ENCODE assay signal across 36 cellular contexts in the genomic region with DNA sequence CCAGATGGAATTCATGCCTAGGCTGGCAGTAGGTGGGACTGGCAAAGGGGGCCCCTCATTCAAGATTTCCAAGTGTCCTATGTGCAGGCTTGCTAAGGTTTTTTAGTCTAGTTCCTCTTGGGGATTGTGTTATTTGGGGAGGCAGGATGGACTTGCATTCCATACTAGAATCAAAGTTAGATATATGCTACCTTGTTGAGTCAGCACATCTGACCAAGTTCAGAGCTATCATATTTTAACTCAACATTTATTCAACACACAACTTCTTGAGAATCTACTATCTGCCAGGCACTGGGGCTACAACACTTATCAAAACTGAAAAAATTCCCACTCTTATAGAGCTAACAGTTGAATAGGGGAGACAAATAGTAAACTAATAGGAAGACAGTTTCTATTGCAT. TPM values are rescaled to one million over a fixed set of nuclear protein-coding genes. Genes with fewer than 3 reads are reported as not detected.
"Had no signal": no experiment of that assay in that cellular context is flagged by ENCODE, and none has a peak within 500 bp of the region (broad histone marks: within the 10 kb centered on the region; RNA-seq: fewer than 3 reads in every experiment).

No MANE protein-coding gene starts in this region.

- H3K27me3 ChIP-seq: neutrophil, testis, tibial artery, transverse colon, upper lobe of right lung, uterus had no signal

- H3K36me3 ChIP-seq: neutrophil, spleen, suprapubic skin, tibial artery, transverse colon, upper lobe of right lung, uterus had no signal

- H3K9me3 Mint-ChIP-seq: naive thymus-derived CD8-positive, alpha-beta T cell; natural killer cell treated with Interleukin-12 subunit alpha and Interleukin-12 subunit beta and Interleukin-15 and Interleukin-18, amount 100 ng/mL, for 72 hours; nephron progenitor cell; neural crest cell; stimulated activated memory B cell treated with anti-CD40 and anti-IgM and Interleukin-4, amounts not matched to agents 10 μg/mL and 1 μg/mL and 100 μg/mL, for 72 hours; stimulated activated naive CD8-positive, alpha-beta T cell treated with anti-CD3 and anti-CD28 coated beads, Interleukin-15, amount 100 ng/mL, for 72 hours; type B pancreatic cell had no signal

- ATAC-seq: naive thymus-derived CD8-positive, alpha-beta T cell; natural killer cell treated with Interleukin-12 subunit alpha and Interleukin-12 subunit beta and Interleukin-15 and Interleukin-18, amount 100 ng/mL, for 72 hours; psoas muscle; sciatic nerve; stimulated activated memory B cell treated with anti-CD40 and anti-IgM and Interleukin-4, amounts not matched to agents 10 μg/mL and 1 μg/mL and 100 μg/mL, for 72 hours; stimulated activated naive CD8-positive, alpha-beta T cell treated with anti-CD3 and anti-CD28 coated beads, Interleukin-15, amount 100 ng/mL, for 72 hours; stimulated activated naive CD8-positive, alpha-beta T cell treated with anti-CD3 and anti-CD28 coated beads, Interleukin-15, Interleukin-2, amounts not matched to agents 100 U/mL and 50 U/mL, for 24 hours; upper lobe of right lung had no signal

- H3K4me3 ChIP-seq: psoas muscle, skin epidermis, smooth muscle cell, spleen, suprapubic skin, testis, tibial artery, transverse colon, upper lobe of right lung, uterus had no signal

- H3K27ac ChIP-seq: neutrophil, parathyroid adenoma, psoas muscle, skin epidermis, spleen, suprapubic skin, testis, tibial artery, transverse colon, upper lobe of right lung, uterus had no signal

- H3K9ac ChIP-seq: parathyroid adenoma had no signal

- DNase-seq: naive thymus-derived CD8-positive, alpha-beta T cell; nephron progenitor cell; nucleus accumbens; posterior cingulate gyrus; psoas muscle; right cardiac atrium; spleen; stimulated activated CD4-positive, alpha-beta T cell treated with anti-CD3 and anti-CD28 coated beads, Interleukin-12 subunit alpha, Interleukin-12 subunit beta, amount 100 ng/mL, for 4 hours; stimulated activated CD4-positive, alpha-beta T cell treated with anti-CD3 and anti-CD28 coated beads, Interleukin-1b, Interleukin-23, amount 100 ng/mL, for 48 hours; stimulated activated CD4-positive, alpha-beta T cell treated with anti-CD3 and anti-CD28 coated beads, Interleukin-4, amount 100 ng/mL, for 1 hour; stimulated activated CD4-positive, alpha-beta T cell treated with anti-CD3 and anti-CD28 coated beads, Interleukin-4, amount 100 ng/mL, for 4 hours; stimulated activated CD8-positive, alpha-beta memory T cell treated with anti-CD3 and anti-CD28 coated beads, Interleukin-4, amount 100 ng/mL, for 48 hours; stimulated activated naive CD4-positive, alpha-beta T cell; stimulated activated naive CD8-positive, alpha-beta T cell treated with anti-CD3 and anti-CD28 coated beads, Interleukin-15, amount 100 ng/mL, for 72 hours; stimulated activated naive CD8-positive, alpha-beta T cell treated with anti-CD3 and anti-CD28 coated beads, Interleukin-15, Interleukin-2, amounts not matched to agents 100 U/mL and 50 U/mL, for 24 hours; substantia nigra; testis; tibial artery; transverse colon; upper lobe of right lung; uterus had no signal

- H3K27ac Mint-ChIP-seq: naive thymus-derived CD8-positive, alpha-beta T cell; natural killer cell treated with Interleukin-12 subunit alpha and Interleukin-12 subunit beta and Interleukin-15 and Interleukin-18, amount 100 ng/mL, for 72 hours; nephron progenitor cell; stimulated activated memory B cell treated with anti-CD40 and anti-IgM and Interleukin-4, amounts not matched to agents 10 μg/mL and 1 μg/mL and 100 μg/mL, for 72 hours; stimulated activated naive CD8-positive, alpha-beta T cell treated with anti-CD3 and anti-CD28 coated beads, Interleukin-15, amount 100 ng/mL, for 72 hours; type B pancreatic cell had no signal

- H3K4me1 ChIP-seq: parathyroid adenoma, psoas muscle, spleen, suprapubic skin, testis, tibial artery, transverse colon, upper lobe of right lung, uterus had no signal

- H3K4me3 Mint-ChIP-seq: naive thymus-derived CD8-positive, alpha-beta T cell; natural killer cell treated with Interleukin-12 subunit alpha and Interleukin-12 subunit beta and Interleukin-15 and Interleukin-18, amount 100 ng/mL, for 72 hours; nephron progenitor cell; neural crest cell; stimulated activated memory B cell treated with anti-CD40 and anti-IgM and Interleukin-4, amounts not matched to agents 10 μg/mL and 1 μg/mL and 100 μg/mL, for 72 hours; stimulated activated naive CD8-positive, alpha-beta T cell treated with anti-CD3 and anti-CD28 coated beads, Interleukin-15, amount 100 ng/mL, for 72 hours; type B pancreatic cell had no signal

- H3K36me3 Mint-ChIP-seq: naive thymus-derived CD8-positive, alpha-beta T cell; natural killer cell treated with Interleukin-12 subunit alpha and Interleukin-12 subunit beta and Interleukin-15 and Interleukin-18, amount 100 ng/mL, for 72 hours; stimulated activated memory B cell treated with anti-CD40 and anti-IgM and Interleukin-4, amounts not matched to agents 10 μg/mL and 1 μg/mL and 100 μg/mL, for 72 hours; type B pancreatic cell had no signal

- H3K4me2 ChIP-seq: smooth muscle cell had no signal

- H2AFZ ChIP-seq: parathyroid adenoma had no signal

- H3K9me3 ChIP-seq: neutrophil, psoas muscle, spleen, suprapubic skin, testis, tibial artery, transverse colon, upper lobe of right lung, uterus had no signal

- H3K4me1 Mint-ChIP-seq: naive thymus-derived CD8-positive, alpha-beta T cell; nephron progenitor cell; neural crest cell; stimulated activated memory B cell treated with anti-CD40 and anti-IgM and Interleukin-4, amounts not matched to agents 10 μg/mL and 1 μg/mL and 100 μg/mL, for 72 hours; stimulated activated naive CD8-positive, alpha-beta T cell treated with anti-CD3 and anti-CD28 coated beads, Interleukin-15, amount 100 ng/mL, for 72 hours had no signal

- H3K79me2 ChIP-seq: parathyroid adenoma had no signal

RNA-seq across cellular contexts. Expression of gene GP2, which starts 6.7 kb away (rescaled TPM):
- total RNA-seq: naive thymus-derived CD8-positive, alpha-beta T cell; natural killer cell treated with Interleukin-12 subunit alpha and Interleukin-12 subunit beta and Interleukin-15 and Interleukin-18, amount 100 ng/mL, for 72 hours; neural crest cell; osteocyte; renal cortical epithelial cell; smooth muscle cell; upper lobe of right lung; uterus had no signal
- polyA plus RNA-seq: naive thymus-derived CD8-positive, alpha-beta T cell; smooth muscle cell had no signal

RNA-seq across cellular contexts. Expression of gene UMOD, which starts 31.9 kb away (rescaled TPM):
- total RNA-seq: naive thymus-derived CD8-positive, alpha-beta T cell; natural killer cell treated with Interleukin-12 subunit alpha and Interleukin-12 subunit beta and Interleukin-15 and Interleukin-18, amount 100 ng/mL, for 72 hours; neural crest cell; omental fat pad; osteocyte; progenitor cell of endocrine pancreas; psoas muscle; renal cortical epithelial cell; right cardiac atrium; sciatic nerve; smooth muscle cell; spleen; suprapubic skin; transverse colon; upper lobe of right lung; urinary bladder; uterus had no signal
- polyA plus RNA-seq: naive thymus-derived CD8-positive, alpha-beta T cell; psoas muscle; right cardiac atrium; smooth muscle cell; urinary bladder had no signal
